8 cellular contexts compared by ENCODE assay signal in the genomic region with DNA sequence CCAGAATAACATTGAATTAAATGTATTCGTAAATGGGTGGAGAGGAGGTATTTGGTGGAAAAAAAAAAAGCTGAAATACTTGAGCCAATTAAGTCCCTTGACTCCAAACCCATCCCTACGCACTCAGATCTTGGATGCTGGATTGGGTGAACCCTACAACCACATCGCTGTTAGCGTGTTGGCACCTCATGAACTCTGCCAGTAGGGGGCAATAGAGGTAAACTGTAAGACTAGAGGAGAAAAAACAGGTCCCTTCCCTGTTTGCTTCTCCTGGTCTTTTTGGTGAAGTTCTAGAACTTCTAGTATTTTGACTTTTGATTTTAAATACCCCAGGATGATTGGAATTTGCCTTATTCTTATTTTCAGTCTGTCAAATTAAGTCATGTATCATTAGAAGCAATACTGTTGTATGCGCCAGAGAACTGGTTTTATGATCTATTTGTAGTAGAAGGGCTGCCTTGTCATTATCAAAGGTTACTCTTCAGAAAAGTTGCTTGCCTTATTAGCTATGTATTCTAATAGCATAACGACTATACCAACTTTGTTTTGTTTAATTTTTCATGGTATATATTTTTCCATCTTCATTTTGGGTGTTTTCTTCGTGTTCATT. TPM values are rescaled to one million over a fixed set of nuclear protein-coding genes. Genes with fewer than 3 reads are reported as not detected.
DNase-seq lines count a peak whose midpoint lies in the region; ATAC-seq and TF ChIP-seq lines count a peak whose summit lies in the region.

No MANE protein-coding gene starts in this region.

- H3K27ac Mint-ChIP-seq in naive B cell: no peak overlapping the region

- H3K4me1 Mint-ChIP-seq in naive B cell: no peaks in the 10 kb centered on the region

- H3K36me3 Mint-ChIP-seq in naive B cell: no peaks in the 10 kb centered on the region

- H3K27me3 Mint-ChIP-seq in naive B cell: peaks cover 0 to 8% (median 0%) of the 10 kb centered on the region in 3 donors

- H3K36me3 ChIP-seq in H7 (replicated peaks; ENCODE audit: control insufficient read depth, insufficient read depth, low read length): no peaks in the 10 kb centered on the region

- H3K4me3 Mint-ChIP-seq in naive B cell: no peak overlapping the region

- DNase-seq in ACHN (peak; percentile 65), GM10248 (ENCODE audit: extremely low spot score) (peak; percentile 31), H7 (peak; percentile 51), KBM-7 (peak; percentile 79), SK-MEL-5 (ENCODE audit: low read depth, low spot score) (peak; percentile 79), dermis microvascular lymphatic vessel endothelial cell (ENCODE audit: low read depth in 2 of 2) (peak; percentile 23 to 27), naive B cell (peak; percentile 28), DMS79 (lab: John Stamatoyannopoulos, UW) (no peak)

- H3K9me3 Mint-ChIP-seq in naive B cell: no peaks in the 10 kb centered on the region

- peak; percentile 82 for TF ChIP-seq CTCF in GM10248 (IDR thresholded peaks at IDR 0.05; ENCODE audit: control extremely low read depth, extremely low read depth, low read depth, missing control alignments)

- CTCF ChIA-PET in GM10248 (lab: Yijun Ruan, JAX): interaction anchor here (1.6 to 1.8 kb wide), 2 partner anchors 10 to 12 kb away, joined by 4 to 6 read pairs; no protein-coding TSS in a partner anchor

- ATAC-seq in naive B cell (ENCODE audit: low read depth in 2 of 2): peak in 1 of 2 donors; percentile 44

- in situ Hi-C loops in ACHN (cut with HindIII; ENCODE audit: low pct_ligation_motif_present, low pct_unique_long_range_greater_than_20kb, low sequenced_read_pairs) (no loop called here), KBM-7 (cut with MboI; ENCODE audit: low pct_unique_long_range_greater_than_20kb, low sequenced_read_pairs) (no loop called here), SK-MEL-5 (cut with HindIII; ENCODE audit: low pct_unique_long_range_greater_than_20kb, low sequenced_read_pairs) (no loop called here)

- H3K27me3 ChIP-seq in H7 (ENCODE audit: control insufficient read depth, insufficient read depth, low read length): no peaks in the 10 kb centered on the region

- POLR2A ChIA-PET in GM10248 (lab: Yijun Ruan, JAX): no interaction called here

- no peak overlapping the region for H3K4me3 ChIP-seq in H7 (ENCODE audit: insufficient read depth, low read depth, low read length)

RNA-seq across cellular contexts. Expression of a gene that starts 1.9 kb away (rescaled TPM):
- total RNA-seq in H7 (2014; rRNA removed; shearing (Covaris generic)): not detected in 2 replicates
- not detected in 2 replicates for total RNA-seq in SK-MEL-5 (2014; rRNA removed; shearing (Covaris generic))
- not detected in 2 replicates for polyA plus RNA-seq in SK-MEL-5 (2015; cell fraction: cytosol; rRNA removed)
- not detected in 2 replicates for polyA plus RNA-seq in SK-MEL-5 (2015; cell fraction: nucleus; rRNA removed)
- not detected in 2 replicates for total RNA-seq in dermis microvascular lymphatic vessel endothelial cell
- not detected for polyA plus RNA-seq in naive B cell (ENCODE audit: low read depth in 6 of 6)

RNA-seq across cellular contexts. Expression of a gene that starts 35.1 kb away (rescaled TPM):
- not detected in 2 replicates for total RNA-seq in H7 (2014; rRNA removed; shearing (Covaris generic))
- total RNA-seq in SK-MEL-5 (2014; rRNA removed; shearing (Covaris generic)): not detected in 2 replicates
- polyA plus RNA-seq in SK-MEL-5 (2015; cell fraction: cytosol; rRNA removed): not detected in 2 replicates
- polyA plus RNA-seq in SK-MEL-5 (2015; cell fraction: nucleus; rRNA removed): not detected in 2 replicates
- total RNA-seq in dermis microvascular lymphatic vessel endothelial cell: not detected in 2 replicates
- not detected for polyA plus RNA-seq in naive B cell (ENCODE audit: low read depth in 6 of 6)

RNA-seq across cellular contexts. Expression of a gene that starts 57.0 kb away (rescaled TPM):
- total RNA-seq in H7 (2014; rRNA removed; shearing (Covaris generic)): not detected in 2 replicates
- total RNA-seq in SK-MEL-5 (2014; rRNA removed; shearing (Covaris generic)): not detected in 2 replicates
- polyA plus RNA-seq in SK-MEL-5 (2015; cell fraction: cytosol; rRNA removed): not detected in 2 replicates
- not detected in 2 replicates for polyA plus RNA-seq in SK-MEL-5 (2015; cell fraction: nucleus; rRNA removed)
- total RNA-seq in dermis microvascular lymphatic vessel endothelial cell: not detected in 2 replicates
- polyA plus RNA-seq in naive B cell (ENCODE audit: low read depth in 6 of 6): not detected
